In the genomic region with DNA sequence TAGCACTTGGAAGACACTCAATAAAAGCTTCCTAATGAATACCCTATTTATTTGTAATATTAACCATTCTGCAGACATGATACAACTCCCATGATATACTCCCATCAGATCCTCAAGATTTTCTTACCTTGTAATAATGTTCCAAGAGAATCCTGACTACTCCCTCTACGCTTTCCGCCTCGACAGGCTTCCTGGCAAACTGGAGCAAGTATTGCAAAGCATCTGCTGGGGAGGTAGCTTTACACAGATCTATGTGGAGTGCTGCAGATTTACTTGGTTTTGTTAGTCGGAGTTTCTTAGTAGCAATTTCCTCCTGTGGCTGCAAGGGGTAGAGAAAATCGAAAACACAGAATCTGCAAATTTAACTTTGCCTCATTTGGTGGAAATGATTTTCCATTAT, we compare ENCODE assay signal across 6 cellular contexts.
"Had no signal": no experiment of that assay in that cellular context is flagged by ENCODE, and none has a peak within 500 bp of the region (broad histone marks: within the 10 kb centered on the region; RNA-seq: fewer than 3 reads in every experiment).

No MANE protein-coding gene starts in this region.

- H3K27ac ChIP-seq: HL-60 had no signal

- H3K4me2 ChIP-seq: GM23338 had no signal

- DNase-seq: H9, HCEC 1CT had no signal

- H3K27ac Mint-ChIP-seq: GM23338, H9, IgD-negative memory B cell had no signal

- H3K4me3 Mint-ChIP-seq: GM23338, H9 had no signal

- ATAC-seq: GM23338, HepG2 had no signal

- H2AFZ ChIP-seq: GM23338 had no signal

- H3K27me3 Mint-ChIP-seq: IgD-negative memory B cell had no signal

- H3K4me3 ChIP-seq: GM23338 had no signal
